2 cellular contexts compared by ENCODE assay signal in the genomic region with DNA sequence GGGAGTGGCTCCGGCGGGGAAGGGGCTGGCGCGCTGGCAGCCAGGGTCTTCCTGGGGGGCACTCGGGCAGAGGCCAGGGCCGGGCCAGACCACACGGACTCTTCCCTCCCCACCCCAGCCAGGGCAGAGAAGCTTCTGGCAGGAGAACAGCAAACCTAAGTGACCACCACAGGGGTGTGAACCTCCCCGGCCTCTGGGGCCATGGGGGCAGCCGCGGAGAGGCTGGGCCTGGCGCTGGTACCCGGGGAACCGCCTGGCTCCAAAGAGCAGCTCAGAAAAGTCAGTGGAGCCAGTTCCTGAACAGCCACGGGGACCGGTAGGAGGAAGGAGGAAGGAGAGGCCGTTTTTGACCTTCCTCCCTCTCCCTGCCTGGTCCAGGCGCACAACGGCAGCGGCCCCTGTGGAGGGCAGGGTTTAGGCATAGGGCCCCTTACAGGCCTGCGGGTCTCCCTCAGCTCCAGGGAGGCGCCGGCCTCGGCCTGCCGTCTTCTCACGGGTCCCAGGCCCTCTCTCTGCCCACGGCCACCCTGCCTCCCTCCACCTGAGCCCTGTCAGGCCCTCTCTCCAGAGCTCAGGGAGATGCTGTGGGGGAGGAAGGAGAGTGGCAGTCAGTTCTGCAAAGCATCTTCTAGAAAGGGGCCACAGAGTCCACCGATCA.
TF ChIP-seq lines count a peak whose summit lies in the region.

No MANE protein-coding gene starts in this region.

TF ChIP-seq in WTC11, 78 proteins besides CTCF, POLR2A, EP300 and RAD21:
- TF ChIP-seq ZBTB21 (CRISPR knock-in tag; IDR thresholded peaks at IDR 0.05; ENCODE audit: borderline replicate concordance) (no peak), SMAD4 (CRISPR knock-in tag; IDR thresholded peaks at IDR 0.05) (no peak), TEAD4 (CRISPR knock-in tag; IDR thresholded peaks at IDR 0.05) (no peak), ZNF263 (CRISPR knock-in tag; IDR thresholded peaks at IDR 0.05; ENCODE audit: low read depth) (no peak), ZNF317 (CRISPR knock-in tag; IDR thresholded peaks at IDR 0.05; ENCODE audit: borderline replicate concordance, low read depth) (no peak), CREM (CRISPR knock-in tag; IDR thresholded peaks at IDR 0.05) (no peak), NR3C1 (CRISPR knock-in tag; conservative IDR thresholded peaks at IDR 0.05; ENCODE audit: low read depth) (no peak), FOXP1 (CRISPR knock-in tag; IDR thresholded peaks at IDR 0.05; ENCODE audit: borderline replicate concordance) (no peak), MYBL2 (CRISPR knock-in tag; IDR thresholded peaks at IDR 0.05) (no peak), ETV6 (CRISPR knock-in tag; IDR thresholded peaks at IDR 0.05) (no peak), JAZF1 (CRISPR knock-in tag; IDR thresholded peaks at IDR 0.05) (no peak), SP1 (CRISPR knock-in tag; conservative IDR thresholded peaks at IDR 0.05) (no peak), TP53 (CRISPR knock-in tag; IDR thresholded peaks at IDR 0.05) (no peak)
- TF ChIP-seq, protein P1, sequence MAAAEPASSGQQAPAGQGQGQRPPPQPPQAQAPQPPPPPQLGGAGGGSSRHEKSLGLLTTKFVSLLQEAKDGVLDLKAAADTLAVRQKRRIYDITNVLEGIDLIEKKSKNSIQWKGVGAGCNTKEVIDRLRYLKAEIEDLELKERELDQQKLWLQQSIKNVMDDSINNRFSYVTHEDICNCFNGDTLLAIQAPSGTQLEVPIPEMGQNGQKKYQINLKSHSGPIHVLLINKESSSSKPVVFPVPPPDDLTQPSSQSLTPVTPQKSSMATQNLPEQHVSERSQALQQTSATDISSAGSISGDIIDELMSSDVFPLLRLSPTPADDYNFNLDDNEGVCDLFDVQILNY (CRISPR knock-in tag; IDR thresholded peaks at IDR 0.05): no peak
- TF ChIP-seq, protein P2, sequence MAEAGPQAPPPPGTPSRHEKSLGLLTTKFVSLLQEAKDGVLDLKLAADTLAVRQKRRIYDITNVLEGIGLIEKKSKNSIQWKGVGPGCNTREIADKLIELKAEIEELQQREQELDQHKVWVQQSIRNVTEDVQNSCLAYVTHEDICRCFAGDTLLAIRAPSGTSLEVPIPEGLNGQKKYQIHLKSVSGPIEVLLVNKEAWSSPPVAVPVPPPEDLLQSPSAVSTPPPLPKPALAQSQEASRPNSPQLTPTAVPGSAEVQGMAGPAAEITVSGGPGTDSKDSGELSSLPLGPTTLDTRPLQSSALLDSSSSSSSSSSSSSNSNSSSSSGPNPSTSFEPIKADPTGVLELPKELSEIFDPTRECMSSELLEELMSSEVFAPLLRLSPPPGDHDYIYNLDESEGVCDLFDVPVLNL (CRISPR knock-in tag; IDR thresholded peaks at IDR 0.05; ENCODE audit: borderline replicate concordance, low read depth): no peak
- TF ChIP-seq, protein P3, sequence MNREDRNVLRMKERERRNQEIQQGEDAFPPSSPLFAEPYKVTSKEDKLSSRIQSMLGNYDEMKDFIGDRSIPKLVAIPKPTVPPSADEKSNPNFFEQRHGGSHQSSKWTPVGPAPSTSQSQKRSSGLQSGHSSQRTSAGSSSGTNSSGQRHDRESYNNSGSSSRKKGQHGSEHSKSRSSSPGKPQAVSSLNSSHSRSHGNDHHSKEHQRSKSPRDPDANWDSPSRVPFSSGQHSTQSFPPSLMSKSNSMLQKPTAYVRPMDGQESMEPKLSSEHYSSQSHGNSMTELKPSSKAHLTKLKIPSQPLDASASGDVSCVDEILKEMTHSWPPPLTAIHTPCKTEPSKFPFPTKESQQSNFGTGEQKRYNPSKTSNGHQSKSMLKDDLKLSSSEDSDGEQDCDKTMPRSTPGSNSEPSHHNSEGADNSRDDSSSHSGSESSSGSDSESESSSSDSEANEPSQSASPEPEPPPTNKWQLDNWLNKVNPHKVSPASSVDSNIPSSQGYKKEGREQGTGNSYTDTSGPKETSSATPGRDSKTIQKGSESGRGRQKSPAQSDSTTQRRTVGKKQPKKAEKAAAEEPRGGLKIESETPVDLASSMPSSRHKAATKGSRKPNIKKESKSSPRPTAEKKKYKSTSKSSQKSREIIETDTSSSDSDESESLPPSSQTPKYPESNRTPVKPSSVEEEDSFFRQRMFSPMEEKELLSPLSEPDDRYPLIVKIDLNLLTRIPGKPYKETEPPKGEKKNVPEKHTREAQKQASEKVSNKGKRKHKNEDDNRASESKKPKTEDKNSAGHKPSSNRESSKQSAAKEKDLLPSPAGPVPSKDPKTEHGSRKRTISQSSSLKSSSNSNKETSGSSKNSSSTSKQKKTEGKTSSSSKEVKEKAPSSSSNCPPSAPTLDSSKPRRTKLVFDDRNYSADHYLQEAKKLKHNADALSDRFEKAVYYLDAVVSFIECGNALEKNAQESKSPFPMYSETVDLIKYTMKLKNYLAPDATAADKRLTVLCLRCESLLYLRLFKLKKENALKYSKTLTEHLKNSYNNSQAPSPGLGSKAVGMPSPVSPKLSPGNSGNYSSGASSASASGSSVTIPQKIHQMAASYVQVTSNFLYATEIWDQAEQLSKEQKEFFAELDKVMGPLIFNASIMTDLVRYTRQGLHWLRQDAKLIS (CRISPR knock-in tag; IDR thresholded peaks at IDR 0.05; ENCODE audit: borderline replicate concordance): no peak
- TF ChIP-seq, protein P4, sequence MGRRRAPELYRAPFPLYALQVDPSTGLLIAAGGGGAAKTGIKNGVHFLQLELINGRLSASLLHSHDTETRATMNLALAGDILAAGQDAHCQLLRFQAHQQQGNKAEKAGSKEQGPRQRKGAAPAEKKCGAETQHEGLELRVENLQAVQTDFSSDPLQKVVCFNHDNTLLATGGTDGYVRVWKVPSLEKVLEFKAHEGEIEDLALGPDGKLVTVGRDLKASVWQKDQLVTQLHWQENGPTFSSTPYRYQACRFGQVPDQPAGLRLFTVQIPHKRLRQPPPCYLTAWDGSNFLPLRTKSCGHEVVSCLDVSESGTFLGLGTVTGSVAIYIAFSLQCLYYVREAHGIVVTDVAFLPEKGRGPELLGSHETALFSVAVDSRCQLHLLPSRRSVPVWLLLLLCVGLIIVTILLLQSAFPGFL (CRISPR knock-in tag; IDR thresholded peaks at IDR 0.05; ENCODE audit: borderline replicate concordance): no peak
- TF ChIP-seq, protein P5, sequence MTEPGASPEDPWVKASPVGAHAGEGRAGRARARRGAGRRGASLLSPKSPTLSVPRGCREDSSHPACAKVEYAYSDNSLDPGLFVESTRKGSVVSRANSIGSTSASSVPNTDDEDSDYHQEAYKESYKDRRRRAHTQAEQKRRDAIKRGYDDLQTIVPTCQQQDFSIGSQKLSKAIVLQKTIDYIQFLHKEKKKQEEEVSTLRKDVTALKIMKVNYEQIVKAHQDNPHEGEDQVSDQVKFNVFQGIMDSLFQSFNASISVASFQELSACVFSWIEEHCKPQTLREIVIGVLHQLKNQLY (CRISPR knock-in tag; IDR thresholded peaks at IDR 0.05): no peak

TF ChIP-seq in HepG2, 621 proteins besides CTCF, POLR2A, EP300 and RAD21 (continues in another document):
- TF ChIP-seq, protein P6, sequence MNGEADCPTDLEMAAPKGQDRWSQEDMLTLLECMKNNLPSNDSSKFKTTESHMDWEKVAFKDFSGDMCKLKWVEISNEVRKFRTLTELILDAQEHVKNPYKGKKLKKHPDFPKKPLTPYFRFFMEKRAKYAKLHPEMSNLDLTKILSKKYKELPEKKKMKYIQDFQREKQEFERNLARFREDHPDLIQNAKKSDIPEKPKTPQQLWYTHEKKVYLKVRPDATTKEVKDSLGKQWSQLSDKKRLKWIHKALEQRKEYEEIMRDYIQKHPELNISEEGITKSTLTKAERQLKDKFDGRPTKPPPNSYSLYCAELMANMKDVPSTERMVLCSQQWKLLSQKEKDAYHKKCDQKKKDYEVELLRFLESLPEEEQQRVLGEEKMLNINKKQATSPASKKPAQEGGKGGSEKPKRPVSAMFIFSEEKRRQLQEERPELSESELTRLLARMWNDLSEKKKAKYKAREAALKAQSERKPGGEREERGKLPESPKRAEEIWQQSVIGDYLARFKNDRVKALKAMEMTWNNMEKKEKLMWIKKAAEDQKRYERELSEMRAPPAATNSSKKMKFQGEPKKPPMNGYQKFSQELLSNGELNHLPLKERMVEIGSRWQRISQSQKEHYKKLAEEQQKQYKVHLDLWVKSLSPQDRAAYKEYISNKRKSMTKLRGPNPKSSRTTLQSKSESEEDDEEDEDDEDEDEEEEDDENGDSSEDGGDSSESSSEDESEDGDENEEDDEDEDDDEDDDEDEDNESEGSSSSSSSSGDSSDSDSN (CRISPR knock-in tag; IDR thresholded peaks at IDR 0.05): peak; percentile 44
- TF ChIP-seq, protein P7, sequence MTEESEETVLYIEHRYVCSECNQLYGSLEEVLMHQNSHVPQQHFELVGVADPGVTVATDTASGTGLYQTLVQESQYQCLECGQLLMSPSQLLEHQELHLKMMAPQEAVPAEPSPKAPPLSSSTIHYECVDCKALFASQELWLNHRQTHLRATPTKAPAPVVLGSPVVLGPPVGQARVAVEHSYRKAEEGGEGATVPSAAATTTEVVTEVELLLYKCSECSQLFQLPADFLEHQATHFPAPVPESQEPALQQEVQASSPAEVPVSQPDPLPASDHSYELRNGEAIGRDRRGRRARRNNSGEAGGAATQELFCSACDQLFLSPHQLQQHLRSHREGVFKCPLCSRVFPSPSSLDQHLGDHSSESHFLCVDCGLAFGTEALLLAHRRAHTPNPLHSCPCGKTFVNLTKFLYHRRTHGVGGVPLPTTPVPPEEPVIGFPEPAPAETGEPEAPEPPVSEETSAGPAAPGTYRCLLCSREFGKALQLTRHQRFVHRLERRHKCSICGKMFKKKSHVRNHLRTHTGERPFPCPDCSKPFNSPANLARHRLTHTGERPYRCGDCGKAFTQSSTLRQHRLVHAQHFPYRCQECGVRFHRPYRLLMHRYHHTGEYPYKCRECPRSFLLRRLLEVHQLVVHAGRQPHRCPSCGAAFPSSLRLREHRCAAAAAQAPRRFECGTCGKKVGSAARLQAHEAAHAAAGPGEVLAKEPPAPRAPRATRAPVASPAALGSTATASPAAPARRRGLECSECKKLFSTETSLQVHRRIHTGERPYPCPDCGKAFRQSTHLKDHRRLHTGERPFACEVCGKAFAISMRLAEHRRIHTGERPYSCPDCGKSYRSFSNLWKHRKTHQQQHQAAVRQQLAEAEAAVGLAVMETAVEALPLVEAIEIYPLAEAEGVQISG (CRISPR knock-in tag; IDR thresholded peaks at IDR 0.05): 0 out of 2 replicates have a peak, but pooled peaks have one; percentile 15
- TF ChIP-seq GABPB1 (CRISPR knock-in tag; IDR thresholded peaks at IDR 0.05): peak; percentile 23; the same call in 1 of the 2 replicates
- TF ChIP-seq, protein P8, sequence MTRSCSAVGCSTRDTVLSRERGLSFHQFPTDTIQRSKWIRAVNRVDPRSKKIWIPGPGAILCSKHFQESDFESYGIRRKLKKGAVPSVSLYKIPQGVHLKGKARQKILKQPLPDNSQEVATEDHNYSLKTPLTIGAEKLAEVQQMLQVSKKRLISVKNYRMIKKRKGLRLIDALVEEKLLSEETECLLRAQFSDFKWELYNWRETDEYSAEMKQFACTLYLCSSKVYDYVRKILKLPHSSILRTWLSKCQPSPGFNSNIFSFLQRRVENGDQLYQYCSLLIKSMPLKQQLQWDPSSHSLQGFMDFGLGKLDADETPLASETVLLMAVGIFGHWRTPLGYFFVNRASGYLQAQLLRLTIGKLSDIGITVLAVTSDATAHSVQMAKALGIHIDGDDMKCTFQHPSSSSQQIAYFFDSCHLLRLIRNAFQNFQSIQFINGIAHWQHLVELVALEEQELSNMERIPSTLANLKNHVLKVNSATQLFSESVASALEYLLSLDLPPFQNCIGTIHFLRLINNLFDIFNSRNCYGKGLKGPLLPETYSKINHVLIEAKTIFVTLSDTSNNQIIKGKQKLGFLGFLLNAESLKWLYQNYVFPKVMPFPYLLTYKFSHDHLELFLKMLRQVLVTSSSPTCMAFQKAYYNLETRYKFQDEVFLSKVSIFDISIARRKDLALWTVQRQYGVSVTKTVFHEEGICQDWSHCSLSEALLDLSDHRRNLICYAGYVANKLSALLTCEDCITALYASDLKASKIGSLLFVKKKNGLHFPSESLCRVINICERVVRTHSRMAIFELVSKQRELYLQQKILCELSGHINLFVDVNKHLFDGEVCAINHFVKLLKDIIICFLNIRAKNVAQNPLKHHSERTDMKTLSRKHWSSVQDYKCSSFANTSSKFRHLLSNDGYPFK (CRISPR knock-in tag; IDR thresholded peaks at IDR 0.05; ENCODE audit: borderline replicate concordance): peak; percentile 32; the same call in 1 of the 2 replicates
- TF ChIP-seq ZNF263 (CRISPR knock-in tag; IDR thresholded peaks at IDR 0.05): peak; percentile 69; the same call in 1 of the 2 replicates
- TF ChIP-seq, protein P9, sequence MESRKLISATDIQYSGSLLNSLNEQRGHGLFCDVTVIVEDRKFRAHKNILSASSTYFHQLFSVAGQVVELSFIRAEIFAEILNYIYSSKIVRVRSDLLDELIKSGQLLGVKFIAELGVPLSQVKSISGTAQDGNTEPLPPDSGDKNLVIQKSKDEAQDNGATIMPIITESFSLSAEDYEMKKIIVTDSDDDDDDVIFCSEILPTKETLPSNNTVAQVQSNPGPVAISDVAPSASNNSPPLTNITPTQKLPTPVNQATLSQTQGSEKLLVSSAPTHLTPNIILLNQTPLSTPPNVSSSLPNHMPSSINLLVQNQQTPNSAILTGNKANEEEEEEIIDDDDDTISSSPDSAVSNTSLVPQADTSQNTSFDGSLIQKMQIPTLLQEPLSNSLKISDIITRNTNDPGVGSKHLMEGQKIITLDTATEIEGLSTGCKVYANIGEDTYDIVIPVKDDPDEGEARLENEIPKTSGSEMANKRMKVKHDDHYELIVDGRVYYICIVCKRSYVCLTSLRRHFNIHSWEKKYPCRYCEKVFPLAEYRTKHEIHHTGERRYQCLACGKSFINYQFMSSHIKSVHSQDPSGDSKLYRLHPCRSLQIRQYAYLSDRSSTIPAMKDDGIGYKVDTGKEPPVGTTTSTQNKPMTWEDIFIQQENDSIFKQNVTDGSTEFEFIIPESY (CRISPR knock-in tag; IDR thresholded peaks at IDR 0.05): peak; percentile 57; the same call in 1 of the 2 replicates
- TF ChIP-seq ZFAT (CRISPR knock-in tag; conservative IDR thresholded peaks at IDR 0.05): no peak
- TF ChIP-seq, protein P10, sequence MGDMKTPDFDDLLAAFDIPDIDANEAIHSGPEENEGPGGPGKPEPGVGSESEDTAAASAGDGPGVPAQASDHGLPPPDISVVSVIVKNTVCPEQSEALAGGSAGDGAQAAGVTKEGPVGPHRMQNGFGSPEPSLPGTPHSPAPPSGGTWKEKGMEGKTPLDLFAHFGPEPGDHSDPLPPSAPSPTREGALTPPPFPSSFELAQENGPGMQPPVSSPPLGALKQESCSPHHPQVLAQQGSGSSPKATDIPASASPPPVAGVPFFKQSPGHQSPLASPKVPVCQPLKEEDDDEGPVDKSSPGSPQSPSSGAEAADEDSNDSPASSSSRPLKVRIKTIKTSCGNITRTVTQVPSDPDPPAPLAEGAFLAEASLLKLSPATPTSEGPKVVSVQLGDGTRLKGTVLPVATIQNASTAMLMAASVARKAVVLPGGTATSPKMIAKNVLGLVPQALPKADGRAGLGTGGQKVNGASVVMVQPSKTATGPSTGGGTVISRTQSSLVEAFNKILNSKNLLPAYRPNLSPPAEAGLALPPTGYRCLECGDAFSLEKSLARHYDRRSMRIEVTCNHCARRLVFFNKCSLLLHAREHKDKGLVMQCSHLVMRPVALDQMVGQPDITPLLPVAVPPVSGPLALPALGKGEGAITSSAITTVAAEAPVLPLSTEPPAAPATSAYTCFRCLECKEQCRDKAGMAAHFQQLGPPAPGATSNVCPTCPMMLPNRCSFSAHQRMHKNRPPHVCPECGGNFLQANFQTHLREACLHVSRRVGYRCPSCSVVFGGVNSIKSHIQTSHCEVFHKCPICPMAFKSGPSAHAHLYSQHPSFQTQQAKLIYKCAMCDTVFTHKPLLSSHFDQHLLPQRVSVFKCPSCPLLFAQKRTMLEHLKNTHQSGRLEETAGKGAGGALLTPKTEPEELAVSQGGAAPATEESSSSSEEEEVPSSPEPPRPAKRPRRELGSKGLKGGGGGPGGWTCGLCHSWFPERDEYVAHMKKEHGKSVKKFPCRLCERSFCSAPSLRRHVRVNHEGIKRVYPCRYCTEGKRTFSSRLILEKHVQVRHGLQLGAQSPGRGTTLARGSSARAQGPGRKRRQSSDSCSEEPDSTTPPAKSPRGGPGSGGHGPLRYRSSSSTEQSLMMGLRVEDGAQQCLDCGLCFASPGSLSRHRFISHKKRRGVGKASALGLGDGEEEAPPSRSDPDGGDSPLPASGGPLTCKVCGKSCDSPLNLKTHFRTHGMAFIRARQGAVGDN (CRISPR knock-in tag; IDR thresholded peaks at IDR 0.05): peak; percentile 57; the same call in 1 of the 2 replicates
